9 cellular contexts compared by ENCODE assay signal in genomic region chr2:15943914-15944313, GRCh38. TPM values are rescaled to one million over a fixed set of nuclear protein-coding genes. Genes with fewer than 3 reads are reported as not detected.
DNase-seq lines count a peak whose midpoint lies in the region; ATAC-seq and TF ChIP-seq lines count a peak whose summit lies in the region.
"Had no signal": no experiment of that assay in that cellular context is flagged by ENCODE, and none has a peak within 500 bp of the region (broad histone marks: within the 10 kb centered on the region; RNA-seq: fewer than 3 reads in every experiment).

No MANE protein-coding gene starts in this region.

- peak; percentile 17 to 55 for ATAC-seq in left cardiac atrium
- ATAC-seq: left lung had no signal

- no peak for TF ChIP-seq CTCF in progenitor cell of endocrine pancreas (IDR thresholded peaks at IDR 0.05; ENCODE audit: unreplicated experiment)

- peak overlapping the region; percentile 92 for H3K27ac Mint-ChIP-seq in progenitor cell of endocrine pancreas

- peaks cover 12% of the 10 kb centered on the region for H3K36me3 Mint-ChIP-seq in progenitor cell of endocrine pancreas (ENCODE audit: insufficient read depth)

- peaks cover 4% of the 10 kb centered on the region for H3K27me3 Mint-ChIP-seq in progenitor cell of endocrine pancreas

- DNase-seq in H7 (no peak), RPMI7951 (ENCODE audit: low read depth) (peak; percentile 37), left cardiac atrium (no peak), progenitor cell of endocrine pancreas (ENCODE audit: low spot score, unreplicated experiment) (no peak), AML-193 (lab: John Stamatoyannopoulos, UW) (no peak), HCEC 1CT (no peak), NCI-H510A treated with DMSO at 0.1 percent for 48 hours (lab: John Stamatoyannopoulos, UW) (no peak)
- DNase-seq in NK-92 treated with Interleukin-12 subunit alpha and Interleukin-12 subunit beta, amount 100 ng/mL, for 24 hours (lab: John Stamatoyannopoulos, UW) = no peak
- DNase-seq: left lung had no signal

- peak overlapping the region; percentile 85 for H3K4me3 Mint-ChIP-seq in progenitor cell of endocrine pancreas (ENCODE audit: low read depth)

- peaks cover 12% of the 10 kb centered on the region for H3K36me3 ChIP-seq in H7 (replicated peaks; ENCODE audit: control insufficient read depth, insufficient read depth, low read length)
- H3K36me3 ChIP-seq: left lung had no signal

- H3K9me3 Mint-ChIP-seq in progenitor cell of endocrine pancreas (ENCODE audit: low read depth) = no peaks in the 10 kb centered on the region

- intact Hi-C loops in left cardiac atrium (cut with DNase I) = loop anchor here in 1 of 2 donors (5.0 to 10.0 kb wide), 2 partner anchors 338 to 811 kb away; no protein-coding TSS in a partner anchor

- no peaks in the 10 kb centered on the region for H3K27me3 ChIP-seq in H7 (ENCODE audit: control insufficient read depth, insufficient read depth, low read length)

- peaks cover 21% of the 10 kb centered on the region for H3K4me1 Mint-ChIP-seq in progenitor cell of endocrine pancreas (ENCODE audit: low read depth)

- peak overlapping the region; percentile 95 for H3K4me3 ChIP-seq in H7 (ENCODE audit: insufficient read depth, low read depth, low read length)
- H3K4me3 ChIP-seq: left lung had no signal

RNA-seq across cellular contexts. Expression of gene MYCN, which starts 3.6 kb away (rescaled TPM):
- 48.4 and 49.9 TPM in 2 replicates for total RNA-seq in H7 (2014; rRNA removed; shearing (Covaris generic))
- total RNA-seq in RPMI7951 (2014; rRNA removed; shearing (Covaris generic)) = not detected in 2 replicates
- under 1 TPM; 0.53 to 0.73 TPM for total RNA-seq in left cardiac atrium
- 15.5 and 17.6 TPM in 2 replicates for total RNA-seq in progenitor cell of endocrine pancreas
